In the genomic region with DNA sequence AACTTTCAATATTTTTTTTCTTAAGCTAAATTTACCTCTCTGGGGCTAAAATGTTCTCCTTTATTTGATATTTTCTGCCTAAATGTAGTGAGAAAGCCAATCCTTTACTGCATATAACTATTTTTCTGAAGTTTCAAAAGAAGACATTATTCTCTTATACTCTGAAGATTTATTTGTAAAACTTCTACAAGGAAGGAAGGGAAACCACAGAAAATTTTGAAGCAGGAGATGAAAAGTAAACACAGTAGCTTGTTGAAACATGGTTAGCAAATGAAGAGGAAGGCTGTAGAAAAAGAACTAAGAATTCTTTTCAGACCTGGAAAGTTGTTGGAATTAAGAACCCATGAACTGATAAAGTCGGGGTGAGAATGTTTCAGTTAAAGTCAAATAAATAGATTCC, we compare ENCODE assay signal across 29 cellular contexts.
"Had no signal": no experiment of that assay in that cellular context is flagged by ENCODE, and none has a peak within 500 bp of the region (broad histone marks: within the 10 kb centered on the region; RNA-seq: fewer than 3 reads in every experiment).

No MANE protein-coding gene starts in this region.

- H3K9ac ChIP-seq: parathyroid adenoma had no signal

- H3K27ac ChIP-seq: ascending aorta, coronary artery, foreskin keratinocyte, parathyroid adenoma, psoas muscle, sigmoid colon, vagina, WERI-Rb-1 had no signal

- H3K4me3 Mint-ChIP-seq: activated naive CD4-positive, alpha-beta T cell treated with anti-CD3 and anti-CD28 coated beads, Interleukin-2, amount 10 ng/mL, durations not matched to agents 7 days and 5 days; activated naive CD8-positive, alpha-beta T cell treated with anti-CD3 and anti-CD28 coated beads, Interleukin-2, amount 10 ng/mL, durations not matched to agents 7 days and 5 days; activated T-cell treated with anti-CD3 and anti-CD28 coated beads, Interleukin-2, amount 50 U/mL, for 24 hours; naive thymus-derived CD4-positive, alpha-beta T cell; stimulated activated memory B cell treated with anti-CD40 and anti-IgM and Interleukin-4, amounts not matched to agents 10 μg/mL and 1 μg/mL and 100 μg/mL, for 72 hours; stimulated activated naive CD8-positive, alpha-beta T cell treated with anti-CD3 and anti-CD28 coated beads, Interleukin-15, amount 100 ng/mL, for 72 hours; T-helper 1 cell treated with Interleukin-12 subunit alpha and Interleukin-12 subunit beta and Interleukin-4 antibody, amounts not matched to agents 30 μg/mL and 1 μg/mL, for 36 hours; type B pancreatic cell had no signal

- DNase-seq: activated CD4-positive, alpha-beta T cell treated with anti-CD3 and anti-CD28 coated beads for 48 hours; activated CD4-positive, alpha-beta T cell treated with anti-CD3 and anti-CD28 coated beads, Interleukin-2, amount 50 U/mL, for 48 hours; activated CD8-positive, alpha-beta memory T cell treated with anti-CD3 and anti-CD28 coated beads for 24 hours; activated gamma-delta T cell; activated naive CD4-positive, alpha-beta T cell treated with anti-CD3 and anti-CD28 coated beads, Interleukin-2, amount 10 ng/mL, durations not matched to agents 7 days and 5 days; activated naive CD8-positive, alpha-beta T cell treated with anti-CD3 and anti-CD28 coated beads, Interleukin-2, amount 10 ng/mL, durations not matched to agents 7 days and 5 days; activated T-cell treated with anti-CD3 and anti-CD28 coated beads, Interleukin-2, amount 50 U/mL, for 24 hours; foreskin keratinocyte; left cardiac atrium; left ventricle myocardium superior; midbrain; naive thymus-derived CD4-positive, alpha-beta T cell; psoas muscle; sigmoid colon; small intestine; stimulated activated CD4-positive, alpha-beta T cell treated with anti-CD3 and anti-CD28 coated beads, Interleukin-1b, Interleukin-23, amount 100 ng/mL, for 48 hours; stimulated activated CD4-positive, alpha-beta T cell treated with anti-CD3 and anti-CD28 coated beads, Interleukin-4, amount 100 ng/mL, for 4 hours; stimulated activated CD8-positive, alpha-beta memory T cell treated with anti-CD3 and anti-CD28 coated beads, Interleukin-4, amount 100 ng/mL, for 48 hours; stimulated activated naive CD8-positive, alpha-beta T cell treated with anti-CD3 and anti-CD28 coated beads, Interleukin-15, amount 100 ng/mL, for 72 hours; substantia nigra; T-helper 9 cell; WERI-Rb-1 had no signal

- H3K27ac Mint-ChIP-seq: activated naive CD4-positive, alpha-beta T cell treated with anti-CD3 and anti-CD28 coated beads, Interleukin-2, amount 10 ng/mL, durations not matched to agents 7 days and 5 days; activated naive CD8-positive, alpha-beta T cell treated with anti-CD3 and anti-CD28 coated beads, Interleukin-2, amount 10 ng/mL, durations not matched to agents 7 days and 5 days; activated T-cell treated with anti-CD3 and anti-CD28 coated beads, Interleukin-2, amount 50 U/mL, for 24 hours; naive thymus-derived CD4-positive, alpha-beta T cell; stimulated activated memory B cell treated with anti-CD40 and anti-IgM and Interleukin-4, amounts not matched to agents 10 μg/mL and 1 μg/mL and 100 μg/mL, for 72 hours; stimulated activated naive CD8-positive, alpha-beta T cell treated with anti-CD3 and anti-CD28 coated beads, Interleukin-15, amount 100 ng/mL, for 72 hours; T-helper 1 cell treated with Interleukin-12 subunit alpha and Interleukin-12 subunit beta and Interleukin-4 antibody, amounts not matched to agents 30 μg/mL and 1 μg/mL, for 36 hours; type B pancreatic cell had no signal

- H3K4me1 ChIP-seq: ascending aorta, parathyroid adenoma, psoas muscle, sigmoid colon, vagina had no signal

- H3K9me3 ChIP-seq: ascending aorta, psoas muscle, sigmoid colon, vagina had no signal

- H3K4me3 ChIP-seq: ascending aorta, coronary artery, psoas muscle, sigmoid colon, vagina had no signal

- H3K27me3 Mint-ChIP-seq: activated naive CD4-positive, alpha-beta T cell treated with anti-CD3 and anti-CD28 coated beads, Interleukin-2, amount 10 ng/mL, durations not matched to agents 7 days and 5 days; activated T-cell treated with anti-CD3 and anti-CD28 coated beads, Interleukin-2, amount 50 U/mL, for 24 hours; naive thymus-derived CD4-positive, alpha-beta T cell; stimulated activated memory B cell treated with anti-CD40 and anti-IgM and Interleukin-4, amounts not matched to agents 10 μg/mL and 1 μg/mL and 100 μg/mL, for 72 hours; stimulated activated naive CD8-positive, alpha-beta T cell treated with anti-CD3 and anti-CD28 coated beads, Interleukin-15, amount 100 ng/mL, for 72 hours; type B pancreatic cell had no signal

- H3K36me3 ChIP-seq: ascending aorta, sigmoid colon, vagina, WERI-Rb-1 had no signal

- H2AFZ ChIP-seq: parathyroid adenoma had no signal

- H3K4me1 Mint-ChIP-seq: activated naive CD4-positive, alpha-beta T cell treated with anti-CD3 and anti-CD28 coated beads, Interleukin-2, amount 10 ng/mL, durations not matched to agents 7 days and 5 days; stimulated activated memory B cell treated with anti-CD40 and anti-IgM and Interleukin-4, amounts not matched to agents 10 μg/mL and 1 μg/mL and 100 μg/mL, for 72 hours; stimulated activated naive CD8-positive, alpha-beta T cell treated with anti-CD3 and anti-CD28 coated beads, Interleukin-15, amount 100 ng/mL, for 72 hours had no signal

- H3K79me2 ChIP-seq: parathyroid adenoma had no signal

- H3K36me3 Mint-ChIP-seq: activated naive CD4-positive, alpha-beta T cell treated with anti-CD3 and anti-CD28 coated beads, Interleukin-2, amount 10 ng/mL, durations not matched to agents 7 days and 5 days; activated naive CD8-positive, alpha-beta T cell treated with anti-CD3 and anti-CD28 coated beads, Interleukin-2, amount 10 ng/mL, durations not matched to agents 7 days and 5 days; stimulated activated memory B cell treated with anti-CD40 and anti-IgM and Interleukin-4, amounts not matched to agents 10 μg/mL and 1 μg/mL and 100 μg/mL, for 72 hours had no signal

- H3K27me3 ChIP-seq: ascending aorta, foreskin keratinocyte, sigmoid colon, vagina had no signal
